Comparison of ENCODE assay signal across 1 cellular context in the genomic region with DNA sequence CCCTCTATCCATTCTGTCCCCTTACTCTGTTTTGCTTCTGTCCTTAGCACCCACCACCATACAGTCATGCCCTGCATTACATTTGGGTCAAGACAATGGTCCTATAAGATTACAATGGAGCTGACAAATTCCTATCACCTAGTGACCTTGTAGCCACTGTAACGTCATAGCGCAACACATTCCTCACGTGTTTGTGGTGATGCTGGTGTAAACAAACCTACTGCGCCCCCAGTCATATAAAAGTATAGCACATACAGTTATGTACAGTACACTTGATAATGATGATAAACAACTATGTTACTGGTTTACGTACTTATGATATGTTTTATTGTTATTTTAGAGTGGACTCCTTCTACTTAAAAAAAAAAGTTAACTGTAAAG.
TF ChIP-seq lines count a peak whose summit lies in the region.

No MANE protein-coding gene starts in this region.

TF ChIP-seq in K562, 482 proteins besides CTCF, POLR2A, EP300 and RAD21 (continued from another document):
- TF ChIP-seq ARHGAP35 (IDR thresholded peaks at IDR 0.05; ENCODE audit: partially characterized antibody) (no peak), JUN (IDR thresholded peaks at IDR 0.05; ENCODE audit: borderline replicate concordance, low read depth, low read length) (no peak), JUN (CRISPR knock-in tag; IDR thresholded peaks at IDR 0.05; ENCODE audit: borderline replicate concordance) (no peak), CXXC5 (CRISPR knock-in tag; IDR thresholded peaks at IDR 0.05) (peak; percentile 52; the same call in 1 of the 2 replicates), TEAD4 (IDR thresholded peaks at IDR 0.05; ENCODE audit: low read length) (peak; percentile 46; the same call in 1 of the 2 replicates), TEAD4 (CRISPR knock-in tag; IDR thresholded peaks at IDR 0.05; ENCODE audit: borderline replicate concordance) (0 out of 2 replicates have a peak, but pooled peaks have one; percentile 73), HNRNPUL1 (IDR thresholded peaks at IDR 0.05; ENCODE audit: low read length) (no peak), CBFA2T3 (IDR thresholded peaks at IDR 0.05) (peak; percentile 23; the same call in 1 of the 2 replicates), FOXP1 (CRISPR knock-in tag; IDR thresholded peaks at IDR 0.05) (peak; percentile 55; the same call in 1 of the 2 replicates), SMAD4 (CRISPR knock-in tag; conservative IDR thresholded peaks at IDR 0.05) (0 out of 2 replicates have a peak, but pooled peaks have one; percentile 21), HSF4 (CRISPR knock-in tag; IDR thresholded peaks at IDR 0.05; ENCODE audit: borderline replicate concordance) (no peak), CEBPG (CRISPR knock-in tag; IDR thresholded peaks at IDR 0.05) (0 out of 2 replicates have a peak, but pooled peaks have one; percentile 15), CEBPG (tag; conservative IDR thresholded peaks at IDR 0.05 in 1 of 2, IDR thresholded peaks at IDR 0.05 in 1 of 2) (no peak), ATF1 (CRISPR knock-in tag; IDR thresholded peaks at IDR 0.05) (no peak), ATF1 (tag; IDR thresholded peaks at IDR 0.05) (peak; percentile 69), ZNF124 (CRISPR knock-in tag; IDR thresholded peaks at IDR 0.05) (no peak), TEAD2 (tag; IDR thresholded peaks at IDR 0.05) (0 out of 2 replicates have a peak, but pooled peaks have one; percentile 24), ZBTB26 (CRISPR knock-in tag; IDR thresholded peaks at IDR 0.05) (no peak), BHLHE40 (IDR thresholded peaks at IDR 0.05; ENCODE audit: low read length) (peak; percentile 92), FOXA1 (IDR thresholded peaks at IDR 0.05; ENCODE audit: borderline replicate concordance) (no peak), L3MBTL2 (IDR thresholded peaks at IDR 0.05) (peak; percentile 59; the same call in 1 of the 2 replicates), ELK1 (CRISPR knock-in tag; IDR thresholded peaks at IDR 0.05) (no peak), JUND (IDR thresholded peaks at IDR 0.05; ENCODE audit: borderline replicate concordance, low read depth, low read length) (peak; percentile 8; the same call in 1 of the 2 replicates), JUND (tag; IDR thresholded peaks at IDR 0.05; ENCODE audit: borderline replicate concordance, low read depth, low read length) (peak; percentile 52; the same call in 1 of the 3 replicates), CREM (IDR thresholded peaks at IDR 0.05; ENCODE audit: low read depth) (peak; percentile 77), SOX6 (IDR thresholded peaks at IDR 0.05) (peak; percentile 64), ZKSCAN1 (IDR thresholded peaks at IDR 0.05; ENCODE audit: low read depth, low read length) (0 out of 2 replicates have a peak, but pooled peaks have one; percentile 17), PHB2 (IDR thresholded peaks at IDR 0.05; ENCODE audit: low read depth) (no peak), SNIP1 (IDR thresholded peaks at IDR 0.05; ENCODE audit: low read depth) (no peak), ZNF778 (CRISPR knock-in tag; IDR thresholded peaks at IDR 0.05) (no peak), E2F8 (IDR thresholded peaks at IDR 0.05; ENCODE audit: low read depth, partially characterized antibody) (no peak)
- TF ChIP-seq, protein P1, sequence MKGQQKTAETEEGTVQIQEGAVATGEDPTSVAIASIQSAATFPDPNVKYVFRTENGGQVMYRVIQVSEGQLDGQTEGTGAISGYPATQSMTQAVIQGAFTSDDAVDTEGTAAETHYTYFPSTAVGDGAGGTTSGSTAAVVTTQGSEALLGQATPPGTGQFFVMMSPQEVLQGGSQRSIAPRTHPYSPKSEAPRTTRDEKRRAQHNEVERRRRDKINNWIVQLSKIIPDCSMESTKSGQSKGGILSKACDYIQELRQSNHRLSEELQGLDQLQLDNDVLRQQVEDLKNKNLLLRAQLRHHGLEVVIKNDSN (CRISPR knock-in tag; IDR thresholded peaks at IDR 0.05) = peak; percentile 69
- TF ChIP-seq, protein P2, sequence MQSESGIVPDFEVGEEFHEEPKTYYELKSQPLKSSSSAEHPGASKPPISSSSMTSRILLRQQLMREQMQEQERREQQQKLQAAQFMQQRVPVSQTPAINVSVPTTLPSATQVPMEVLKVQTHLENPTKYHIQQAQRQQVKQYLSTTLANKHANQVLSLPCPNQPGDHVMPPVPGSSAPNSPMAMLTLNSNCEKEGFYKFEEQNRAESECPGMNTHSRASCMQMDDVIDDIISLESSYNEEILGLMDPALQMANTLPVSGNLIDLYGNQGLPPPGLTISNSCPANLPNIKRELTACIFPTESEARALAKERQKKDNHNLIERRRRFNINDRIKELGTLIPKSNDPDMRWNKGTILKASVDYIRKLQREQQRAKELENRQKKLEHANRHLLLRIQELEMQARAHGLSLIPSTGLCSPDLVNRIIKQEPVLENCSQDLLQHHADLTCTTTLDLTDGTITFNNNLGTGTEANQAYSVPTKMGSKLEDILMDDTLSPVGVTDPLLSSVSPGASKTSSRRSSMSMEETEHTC (IDR thresholded peaks at IDR 0.05) = 0 out of 2 replicates have a peak, but pooled peaks have one; percentile 9
- TF ChIP-seq, protein P3, sequence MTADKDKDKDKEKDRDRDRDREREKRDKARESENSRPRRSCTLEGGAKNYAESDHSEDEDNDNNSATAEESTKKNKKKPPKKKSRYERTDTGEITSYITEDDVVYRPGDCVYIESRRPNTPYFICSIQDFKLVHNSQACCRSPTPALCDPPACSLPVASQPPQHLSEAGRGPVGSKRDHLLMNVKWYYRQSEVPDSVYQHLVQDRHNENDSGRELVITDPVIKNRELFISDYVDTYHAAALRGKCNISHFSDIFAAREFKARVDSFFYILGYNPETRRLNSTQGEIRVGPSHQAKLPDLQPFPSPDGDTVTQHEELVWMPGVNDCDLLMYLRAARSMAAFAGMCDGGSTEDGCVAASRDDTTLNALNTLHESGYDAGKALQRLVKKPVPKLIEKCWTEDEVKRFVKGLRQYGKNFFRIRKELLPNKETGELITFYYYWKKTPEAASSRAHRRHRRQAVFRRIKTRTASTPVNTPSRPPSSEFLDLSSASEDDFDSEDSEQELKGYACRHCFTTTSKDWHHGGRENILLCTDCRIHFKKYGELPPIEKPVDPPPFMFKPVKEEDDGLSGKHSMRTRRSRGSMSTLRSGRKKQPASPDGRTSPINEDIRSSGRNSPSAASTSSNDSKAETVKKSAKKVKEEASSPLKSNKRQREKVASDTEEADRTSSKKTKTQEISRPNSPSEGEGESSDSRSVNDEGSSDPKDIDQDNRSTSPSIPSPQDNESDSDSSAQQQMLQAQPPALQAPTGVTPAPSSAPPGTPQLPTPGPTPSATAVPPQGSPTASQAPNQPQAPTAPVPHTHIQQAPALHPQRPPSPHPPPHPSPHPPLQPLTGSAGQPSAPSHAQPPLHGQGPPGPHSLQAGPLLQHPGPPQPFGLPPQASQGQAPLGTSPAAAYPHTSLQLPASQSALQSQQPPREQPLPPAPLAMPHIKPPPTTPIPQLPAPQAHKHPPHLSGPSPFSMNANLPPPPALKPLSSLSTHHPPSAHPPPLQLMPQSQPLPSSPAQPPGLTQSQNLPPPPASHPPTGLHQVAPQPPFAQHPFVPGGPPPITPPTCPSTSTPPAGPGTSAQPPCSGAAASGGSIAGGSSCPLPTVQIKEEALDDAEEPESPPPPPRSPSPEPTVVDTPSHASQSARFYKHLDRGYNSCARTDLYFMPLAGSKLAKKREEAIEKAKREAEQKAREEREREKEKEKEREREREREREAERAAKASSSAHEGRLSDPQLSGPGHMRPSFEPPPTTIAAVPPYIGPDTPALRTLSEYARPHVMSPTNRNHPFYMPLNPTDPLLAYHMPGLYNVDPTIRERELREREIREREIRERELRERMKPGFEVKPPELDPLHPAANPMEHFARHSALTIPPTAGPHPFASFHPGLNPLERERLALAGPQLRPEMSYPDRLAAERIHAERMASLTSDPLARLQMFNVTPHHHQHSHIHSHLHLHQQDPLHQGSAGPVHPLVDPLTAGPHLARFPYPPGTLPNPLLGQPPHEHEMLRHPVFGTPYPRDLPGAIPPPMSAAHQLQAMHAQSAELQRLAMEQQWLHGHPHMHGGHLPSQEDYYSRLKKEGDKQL (CRISPR knock-in tag; IDR thresholded peaks at IDR 0.05; ENCODE audit: borderline replicate concordance) = no peak
